In genomic region chr10:95230677-95231586, GRCh38 we compare ENCODE assay signal across 9 cellular contexts. TPM values are rescaled to one million over a fixed set of nuclear protein-coding genes. Genes with fewer than 3 reads are reported as not detected.
A peak's percentile ranks its signal among the peaks of the same experiment; 100 is the strongest.
DNase-seq lines count a peak whose midpoint lies in the region; ATAC-seq, FAIRE-seq and TF ChIP-seq lines count a peak whose summit lies in the region.
"Not testable (repeated sequence)": the region's sequence is repeated elsewhere in the genome, so short reads cannot be mapped to it uniquely, and the experiment has no call there.
"Had no signal": no experiment of that assay in that cellular context is flagged by ENCODE, and none has a peak within 500 bp of the region (broad histone marks: within the 10 kb centered on the region; RNA-seq: fewer than 3 reads in every experiment).

No MANE protein-coding gene starts in this region.

- H3K4me1 Mint-ChIP-seq in activated CD8-positive, alpha-beta T cell treated with anti-CD3 and anti-CD28 coated beads for 36 hours (ENCODE audit: low read depth): peaks cover 19% of the 10 kb centered on the region
- H3K4me1 Mint-ChIP-seq in MCF 10A (ENCODE audit: insufficient read depth, unreplicated experiment): peaks cover 28% of the 10 kb centered on the region
- H3K4me1 Mint-ChIP-seq in naive B cell: peaks cover 21 to 28% (median 23%) of the 10 kb centered on the region in 3 donors

- intact Hi-C loops in IMR-90 (cut with micrococcal nuclease); activated CD8-positive, alpha-beta T cell treated with anti-CD3 and anti-CD28 coated beads for 36 hours (cut with micrococcal nuclease); MCF 10A (cut with micrococcal nuclease); heart left ventricle (cut with DNase I): not testable (repeated sequence)

- peak overlapping the region; percentile 66 for H3K18ac ChIP-seq in IMR-90 (ENCODE audit: low read depth, low read length)

- peak overlapping the region; percentile 20 for H3K14ac ChIP-seq in IMR-90 (replicated peaks; ENCODE audit: low read depth, low read length)

- H3K9me3 Mint-ChIP-seq in activated CD8-positive, alpha-beta T cell treated with anti-CD3 and anti-CD28 coated beads for 36 hours; MCF 10A (ENCODE audit: unreplicated experiment); naive B cell: not testable (repeated sequence)

- peak overlapping the region; percentile 66; the same call in 1 of the 2 replicates for H3K23ac ChIP-seq in IMR-90 (ENCODE audit: low read depth, low read length)

- DNase-seq in A549 (ENCODE audit: low read depth in 1 of 2, low spot score in 1 of 2); IMR-90; MCF 10A (ENCODE audit: unreplicated experiment): not testable (repeated sequence)
- DNase-seq in activated CD8-positive, alpha-beta T cell treated with anti-CD3 and anti-CD28 coated beads for 36 hours: peak; percentile 65
- peak; percentile 44 to 76 (median 59) for DNase-seq in heart left ventricle
- DNase-seq in naive B cell: peak; percentile 59
- DNase-seq in stimulated activated CD4-positive, alpha-beta T cell treated with anti-CD3 and anti-CD28 coated beads, Interleukin-4, amount 100 ng/mL, for 24 hours: peak; percentile 40

- not testable (repeated sequence) for H3K27me3 Mint-ChIP-seq in activated CD8-positive, alpha-beta T cell treated with anti-CD3 and anti-CD28 coated beads for 36 hours; MCF 10A (ENCODE audit: insufficient read depth, unreplicated experiment); naive B cell

- H4K8ac ChIP-seq in IMR-90 (ENCODE audit: low read depth in 2 of 2, low read length in 2 of 2): peak overlapping the region; percentile 52 to 80

- not testable (repeated sequence) for TF ChIP-seq EP300 in A549 (IDR thresholded peaks at IDR 0.05)

- H2AK9ac ChIP-seq in IMR-90 (replicated peaks; ENCODE audit: low read depth, low read length, poor library complexity): peak overlapping the region; percentile 53

- 93% methylated on average over 36 of the region's 36 CpGs for WGBS in A549 (ENCODE audit: missing lambda C conversion rate)
- 46% methylated on average over 21 of the region's 36 CpGs; no CpG with 5 or more reads in 1 of the 2 experiments for WGBS in IMR-90 (ENCODE audit: extremely low coverage in 2 of 2, insufficient read length in 1 of 2), 2 experiments
- WGBS in heart left ventricle, 4 donors: 30 to 62% (median 46%) methylated on average over 21 to 36 of the region's 36 CpGs

- TF ChIP-seq CTCF in A549 (IDR thresholded peaks at IDR 0.05); IMR-90 (conservative IDR thresholded peaks at IDR 0.05; ENCODE audit: low read depth, low read length); activated CD8-positive, alpha-beta T cell treated with anti-CD3 and anti-CD28 coated beads for 36 hours (IDR thresholded peaks at IDR 0.05); MCF 10A (IDR thresholded peaks at IDR 0.05; ENCODE audit: unreplicated experiment); heart left ventricle (IDR thresholded peaks at IDR 0.05): not testable (repeated sequence)

- H3K27me3 ChIP-seq in IMR-90 (ENCODE audit: control insufficient read depth, insufficient read depth, low read length); heart left ventricle: not testable (repeated sequence)

- not testable (repeated sequence) for H3K36me3 Mint-ChIP-seq in activated CD8-positive, alpha-beta T cell treated with anti-CD3 and anti-CD28 coated beads for 36 hours (ENCODE audit: low read depth)
- peaks cover 25% of the 10 kb centered on the region for H3K36me3 Mint-ChIP-seq in MCF 10A (ENCODE audit: insufficient read depth, unreplicated experiment)
- peaks cover 8 to 14% of the 10 kb centered on the region in 2 donors for H3K36me3 Mint-ChIP-seq in naive B cell

- TF ChIP-seq RAD21 in A549 (conservative IDR thresholded peaks at IDR 0.05 in 1 of 2, IDR thresholded peaks at IDR 0.05 in 1 of 2); IMR-90 (IDR thresholded peaks at IDR 0.05; ENCODE audit: low read length): not testable (repeated sequence)

- H3K36me3 ChIP-seq in IMR-90 (ENCODE audit: control insufficient read depth, insufficient read depth, low read length) (peaks cover 24% of the 10 kb centered on the region), heart left ventricle (peaks cover 0 to 41% (median 22%) of the 10 kb centered on the region in 9 donors)

- H4K91ac ChIP-seq in IMR-90 (ENCODE audit: insufficient read depth, low read depth, low read length): peak overlapping the region; percentile 58

- in situ Hi-C loops in IMR-90 (cut with MboI; ENCODE audit: low sequenced_read_pairs): loop anchor here (10.0 kb wide), 1 partner anchor 96 kb away; no protein-coding TSS in a partner anchor

- H3K56ac ChIP-seq in IMR-90 (ENCODE audit: extremely low read depth, insufficient read depth, low read length): not testable (repeated sequence)

- H4K20me1 ChIP-seq in IMR-90 (ENCODE audit: insufficient read depth, low read length): not testable (repeated sequence)

- H2BK120ac ChIP-seq in IMR-90 (ENCODE audit: low read depth, low read length): peak overlapping the region; percentile 73

- H3K4ac ChIP-seq in IMR-90 (ENCODE audit: low read depth, low read length): peak overlapping the region; percentile 68

- ATAC-seq in A549; IMR-90 (ENCODE audit: low read depth): not testable (repeated sequence)
- ATAC-seq in GM19324 (IDR thresholded peaks at IDR 0.05; ENCODE audit: low FRiP score, unreplicated experiment) (peak; percentile 71), heart left ventricle (peak in 3 of 4 donors; percentile 79 to 84 (median 83)), naive B cell (ENCODE audit: low read depth in 2 of 2) (peak; percentile 96 to 97)
- ATAC-seq in activated CD8-positive, alpha-beta T cell treated with anti-CD3 and anti-CD28 coated beads for 36 hours: peak; percentile 68

- H3K27ac ChIP-seq in A549 (peak overlapping the region; percentile 93), IMR-90 (ENCODE audit: insufficient read depth, low read length) (peak overlapping the region; percentile 86), heart left ventricle (peak overlapping the region in 7 of 12 donors; percentile 5 to 56 (median 40))

- peak overlapping the region; percentile 83 for H2AFZ ChIP-seq in IMR-90 (replicated peaks; ENCODE audit: low read length, poor library complexity)

- not testable (repeated sequence) for FAIRE-seq in A549 (lab: Jason Lieb, UNC)

- peak overlapping the region; percentile 95 for H2BK5ac ChIP-seq in IMR-90 (ENCODE audit: low read depth, low read length, poor library complexity, severe bottlenecking)

- BruUV-seq in IMR-90 (replicated peaks; lab: Mats Ljungman, UMichigan); MCF 10A (replicated peaks; lab: Mats Ljungman, UMichigan): not testable (repeated sequence)

- not testable (repeated sequence) for H3K9ac ChIP-seq in IMR-90 (ENCODE audit: low read depth, low read length)

- H3K4me3 ChIP-seq in A549; IMR-90 (ENCODE audit: insufficient read depth, low read depth, low read length): not testable (repeated sequence)
- H3K4me3 ChIP-seq in heart left ventricle: peak overlapping the region; percentile 16 to 65 (median 52)

- dilution Hi-C loops in IMR-90 (cut with HindIII; ENCODE audit: low sequenced_read_pairs, unreplicated experiment): not testable (repeated sequence)

- peak overlapping the region; percentile 70 for H3K4me2 ChIP-seq in A549
- H3K4me2 ChIP-seq in IMR-90 (ENCODE audit: low read depth, low read length): not testable (repeated sequence)

- not testable (repeated sequence) for TF ChIP-seq POLR2A in A549 (IDR thresholded peaks at IDR 0.05; ENCODE audit: low read length); IMR-90 (IDR thresholded peaks at IDR 0.05; ENCODE audit: low read depth, low read length); heart left ventricle (IDR thresholded peaks at IDR 0.05)

- H3K9me3 ChIP-seq in A549; IMR-90 (ENCODE audit: control insufficient read depth, insufficient read depth, low read length); heart left ventricle: not testable (repeated sequence)

- H2BK20ac ChIP-seq in IMR-90 (ENCODE audit: low read depth, low read length): peak overlapping the region; percentile 53

- peak overlapping the region; percentile 83 for H3K27ac Mint-ChIP-seq in activated CD8-positive, alpha-beta T cell treated with anti-CD3 and anti-CD28 coated beads for 36 hours
- H3K27ac Mint-ChIP-seq in MCF 10A (ENCODE audit: low read depth, unreplicated experiment): peak overlapping the region; percentile 99
- peak overlapping the region; percentile 77 to 93 (median 89) for H3K27ac Mint-ChIP-seq in naive B cell

- H2BK15ac ChIP-seq in IMR-90 (ENCODE audit: low read depth, low read length): peak overlapping the region; percentile 80; the same call in 1 of the 3 replicates

- peak overlapping the region; percentile 67 for H3K4me3 Mint-ChIP-seq in activated CD8-positive, alpha-beta T cell treated with anti-CD3 and anti-CD28 coated beads for 36 hours
- H3K4me3 Mint-ChIP-seq in MCF 10A (ENCODE audit: unreplicated experiment): not testable (repeated sequence)
- H3K4me3 Mint-ChIP-seq in naive B cell: peak overlapping the region; percentile 85 to 98 (median 94)

- H4K5ac ChIP-seq in IMR-90 (ENCODE audit: low read depth, low read length): peak overlapping the region; percentile 62

- CTCF ChIA-PET in A549 (lab: Yijun Ruan, JAX): interaction anchor here (0.5 to 4.2 kb wide), 4 partner anchors 12 to 351 kb away, joined by 4 to 16 read pairs (median 8); no protein-coding TSS in a partner anchor
- CTCF ChIA-PET in IMR-90 (lab: Yijun Ruan, JAX): not testable (repeated sequence)
- CTCF ChIA-PET in activated CD8-positive, alpha-beta T cell treated with anti-CD3 and anti-CD28 coated beads for 36 hours (lab: Charles Lee): interaction anchor here (1.0 to 2.3 kb wide), 2 partner anchors 12 kb away, joined by 3 to 14 read pairs; no protein-coding TSS in a partner anchor
- CTCF ChIA-PET in MCF 10A (lab: Yijun Ruan, JAX): interaction anchor here (0.6 to 18.9 kb wide), 7 partner anchors 10 to 571 kb away, joined by 3 to 713 read pairs (median 4); no protein-coding TSS in a partner anchor

- H3K9me1 ChIP-seq in IMR-90 (ENCODE audit: insufficient read depth, low read length): peaks cover 15% of the 10 kb centered on the region

- peaks cover 49% of the 10 kb centered on the region for H3K4me1 ChIP-seq in A549
- H3K4me1 ChIP-seq in IMR-90 (ENCODE audit: control insufficient read depth, insufficient read depth, low read length): peaks cover 16% of the 10 kb centered on the region
- not testable (repeated sequence) for H3K4me1 ChIP-seq in heart left ventricle

- POLR2A ChIA-PET in A549 (lab: Yijun Ruan, JAX); IMR-90 (lab: Charles Lee; ENCODE audit: unreplicated experiment); MCF 10A (lab: Yijun Ruan, JAX): not testable (repeated sequence)
- POLR2A ChIA-PET in activated CD8-positive, alpha-beta T cell treated with anti-CD3 and anti-CD28 coated beads for 36 hours (lab: Charles Lee): interaction anchor here (0.6 kb wide), 1 partner anchor 16 kb away, joined by 3 read pairs; no protein-coding TSS in a partner anchor

- peak overlapping the region; percentile 72 for H2AK5ac ChIP-seq in IMR-90 (ENCODE audit: low read depth, low read length)

- peaks cover 0 to 35% of the 10 kb centered on the region in 2 experiments; a peak in 2 of 4 replicates for H3K79me1 ChIP-seq in IMR-90 (ENCODE audit: low read depth in 1 of 2, low read length in 2 of 2)

RNA-seq across cellular contexts. Expression of gene ACSM6, which starts 36.9 kb away (rescaled TPM):
- polyA plus RNA-seq in A549 (2011; rRNA removed) (not detected in 2 replicates), A549 (2017; fragmentation: RNase III; extraction: RNeasy Plus Mini Kit Qiagen cat#74134 plus additional on column Dnase treatment) (not detected in 3 replicates), IMR-90 (2012; rRNA removed) (not detected in 2 replicates), heart left ventricle (not detected), naive B cell (ENCODE audit: low read depth in 6 of 6) (not detected)
- polyA plus RNA-seq in A549 (2012; cell fraction: cytosol; rRNA removed): not detected in 2 replicates
- not detected in 2 replicates for polyA plus RNA-seq in A549 (2012; cell fraction: nucleus; rRNA removed)
- polyA minus RNA-seq in A549 (2011; rRNA and poly(A)+ RNA removed): not detected in 2 replicates
- total RNA-seq in IMR-90 (2012; rRNA removed) (not detected in 2 replicates), MCF 10A (2022) (not detected in 2 replicates), heart left ventricle (under 1 TPM in 2 of 9 donors, not detected in 7; 0.20 to 0.25 TPM)
- not detected in 2 replicates for polyA plus RNA-seq in IMR-90 (2012; cell fraction: cytosol; rRNA removed)
- polyA plus RNA-seq in IMR-90 (2012; cell fraction: nucleus; rRNA removed; ENCODE audit: low replicate concordance): not detected in 2 replicates
- not detected for total RNA-seq in activated CD8-positive, alpha-beta T cell treated with anti-CD3 and anti-CD28 coated beads for 36 hours
- total RNA-seq: myocyte had no signal

RNA-seq across cellular contexts. Expression of gene PDLIM1, which starts 59.9 kb away (rescaled TPM):
- 92.5 and 132 TPM in 2 replicates for polyA plus RNA-seq in A549 (2011; rRNA removed)
- 101 and 102 TPM in 2 replicates for polyA plus RNA-seq in A549 (2012; cell fraction: cytosol; rRNA removed)
- 58.7 and 96.7 TPM in 2 replicates for polyA plus RNA-seq in A549 (2012; cell fraction: nucleus; rRNA removed)
- polyA plus RNA-seq in A549 (2017; fragmentation: RNase III; extraction: RNeasy Plus Mini Kit Qiagen cat#74134 plus additional on column Dnase treatment): 123 to 147 TPM (median 128 TPM) in 3 replicates
- polyA minus RNA-seq in A549 (2011; rRNA and poly(A)+ RNA removed): 119 and 120 TPM in 2 replicates
- total RNA-seq in IMR-90 (2012; rRNA removed): 27.5 and 30.1 TPM in 2 replicates
- 179 and 187 TPM in 2 replicates for polyA plus RNA-seq in IMR-90 (2012; rRNA removed)
- polyA plus RNA-seq in IMR-90 (2012; cell fraction: cytosol; rRNA removed): 120 and 255 TPM in 2 replicates
- 44.1 and 131 TPM in 2 replicates for polyA plus RNA-seq in IMR-90 (2012; cell fraction: nucleus; rRNA removed; ENCODE audit: low replicate concordance)
- 1 to 10 TPM in 1 of 2 experiments, under 1 TPM in 1; 0.74 to 1.1 TPM for total RNA-seq in activated CD8-positive, alpha-beta T cell treated with anti-CD3 and anti-CD28 coated beads for 36 hours
- 74.6 and 98.1 TPM in 2 replicates for total RNA-seq in MCF 10A (2022)
- 100 to 1,000 TPM; 225 to 434 (median 349) TPM for total RNA-seq in heart left ventricle
- 100 to 1,000 TPM; 253 to 308 TPM for polyA plus RNA-seq in heart left ventricle
- 100 to 1,000 TPM; 348 to 523 (median 419) TPM for polyA plus RNA-seq in naive B cell (ENCODE audit: low read depth in 6 of 6)

Comparison
In these comparisons a context has a peak if more than half of its experiments do, and no peak if none do; other contexts are left out.
1. H3K27ac ChIP-seq: peak in every context shown above with its lines; median percentile 93 in A549; 86 in IMR-90; 40 in heart left ventricle.
2. RNA of gene PDLIM1, which starts 59.9 kb away (total RNA-seq): 225 to 434 TPM in heart left ventricle, 74.6 to 98.1 TPM in MCF 10A and 27.5 to 30.1 TPM in IMR-90; 0.74 to 1.1 TPM in activated CD8-positive, alpha-beta T cell treated with anti-CD3 and anti-CD28 coated beads for 36 hours; every median in the first group is over 10 times any median in the second.
3. Peak in every context shown above with its lines, with median percentiles within 50 percentile points of each other: H3K27ac Mint-ChIP-seq.